In genomic region chr4:112284166-112284565, GRCh38 we compare ENCODE assay signal across 8 cellular contexts. TPM values are rescaled to one million over a fixed set of nuclear protein-coding genes. Genes with fewer than 3 reads are reported as not detected.
DNase-seq lines count a peak whose midpoint lies in the region; ATAC-seq and TF ChIP-seq lines count a peak whose summit lies in the region.

No MANE protein-coding gene starts in this region.

- H3K4me3 ChIP-seq in right lobe of liver = peak overlapping the region; percentile 75 to 91 (median 89)
- H3K4me3 ChIP-seq in aorta (ENCODE audit: low read length in 2 of 2) = peak overlapping the region; percentile 51 to 84

- no peaks in the 10 kb centered on the region for H3K27me3 Mint-ChIP-seq in stimulated activated naive CD8-positive, alpha-beta T cell treated with anti-CD3 and anti-CD28 coated beads, Interleukin-15, Interleukin-2, amounts not matched to agents 100 ng/mL and 50 ng/mL, for 24 hours
- H3K27me3 Mint-ChIP-seq in activated naive CD8-positive, alpha-beta T cell = no peaks in the 10 kb centered on the region

- H3K4me3 Mint-ChIP-seq in stimulated activated naive CD8-positive, alpha-beta T cell treated with anti-CD3 and anti-CD28 coated beads, Interleukin-15, Interleukin-2, amounts not matched to agents 100 ng/mL and 50 ng/mL, for 24 hours = peak overlapping the region; percentile 95
- peak overlapping the region; percentile 94 for H3K4me3 Mint-ChIP-seq in activated naive CD8-positive, alpha-beta T cell

- H3K27ac ChIP-seq in right lobe of liver (peak overlapping the region in 1 of 3 donors; percentile 90), aorta (ENCODE audit: low read depth in 1 of 2, low read length in 2 of 2) (no peak overlapping the region)

- no peak for TF ChIP-seq POLR2A in right lobe of liver (IDR thresholded peaks at IDR 0.05)

- H3K9me3 ChIP-seq in right lobe of liver = no peaks in the 10 kb centered on the region
- H3K9me3 ChIP-seq in aorta (ENCODE audit: control insufficient read depth, low read length) = no peaks in the 10 kb centered on the region

- no peaks in the 10 kb centered on the region for H3K9me3 Mint-ChIP-seq in stimulated activated naive CD8-positive, alpha-beta T cell treated with anti-CD3 and anti-CD28 coated beads, Interleukin-15, Interleukin-2, amounts not matched to agents 100 ng/mL and 50 ng/mL, for 24 hours
- peaks cover 5% of the 10 kb centered on the region for H3K9me3 Mint-ChIP-seq in activated naive CD8-positive, alpha-beta T cell (ENCODE audit: low read depth)

- peak overlapping the region; percentile 39 for H3K27ac Mint-ChIP-seq in stimulated activated naive CD8-positive, alpha-beta T cell treated with anti-CD3 and anti-CD28 coated beads, Interleukin-15, Interleukin-2, amounts not matched to agents 100 ng/mL and 50 ng/mL, for 24 hours
- peak overlapping the region; percentile 92 for H3K27ac Mint-ChIP-seq in activated naive CD8-positive, alpha-beta T cell

- peaks cover 82% of the 10 kb centered on the region for H3K4me1 Mint-ChIP-seq in stimulated activated naive CD8-positive, alpha-beta T cell treated with anti-CD3 and anti-CD28 coated beads, Interleukin-15, Interleukin-2, amounts not matched to agents 100 ng/mL and 50 ng/mL, for 24 hours (ENCODE audit: low read depth)
- H3K4me1 Mint-ChIP-seq in activated naive CD8-positive, alpha-beta T cell (ENCODE audit: low read depth) = peaks cover 75% of the 10 kb centered on the region

- H3K27me3 ChIP-seq in right lobe of liver = no peaks in the 10 kb centered on the region
- no peaks in the 10 kb centered on the region for H3K27me3 ChIP-seq in aorta (ENCODE audit: control insufficient read depth in 1 of 2, insufficient read depth in 2 of 2, low read length in 1 of 2)

- no peak for DNase-seq in stimulated activated naive CD8-positive, alpha-beta T cell treated with anti-CD3 and anti-CD28 coated beads, Interleukin-15, Interleukin-2, amounts not matched to agents 100 U/mL and 50 U/mL, for 24 hours
- DNase-seq in right lobe of liver (no peak), aorta (no peak), iPS-NIHi11 (ENCODE audit: low spot score) (no peak)

- H3K4me1 ChIP-seq in right lobe of liver = peaks cover 0 to 23% (median 0%) of the 10 kb centered on the region in 4 donors
- H3K4me1 ChIP-seq in aorta (ENCODE audit: control insufficient read depth in 1 of 2, insufficient read depth in 2 of 2, low read length in 2 of 2) = peaks cover 0 to 2% of the 10 kb centered on the region in 2 donors

- intact Hi-C loops in right lobe of liver (cut with DNase I) = no loop called here
- intact Hi-C loops in aorta (cut with DNase I) = no loop called here

- H3K36me3 ChIP-seq in right lobe of liver (no peaks in the 10 kb centered on the region), aorta (ENCODE audit: control insufficient read depth in 1 of 2, insufficient read depth in 2 of 2, low read length in 1 of 2) (no peaks in the 10 kb centered on the region)

- ATAC-seq in stimulated activated naive CD8-positive, alpha-beta T cell treated with anti-CD3 and anti-CD28 coated beads, Interleukin-15, Interleukin-2, amounts not matched to agents 100 U/mL and 50 U/mL, for 24 hours = no peak
- ATAC-seq in right lobe of liver (no peak), aorta (ENCODE audit: low FRiP score) (no peak), GM21825 (IDR thresholded peaks at IDR 0.05; ENCODE audit: unreplicated experiment) (no peak), HG03432 (IDR thresholded peaks at IDR 0.05; ENCODE audit: unreplicated experiment) (no peak)

- peaks cover 27% of the 10 kb centered on the region for H3K36me3 Mint-ChIP-seq in stimulated activated naive CD8-positive, alpha-beta T cell treated with anti-CD3 and anti-CD28 coated beads, Interleukin-15, Interleukin-2, amounts not matched to agents 100 ng/mL and 50 ng/mL, for 24 hours (ENCODE audit: low read depth)
- peaks cover 7% of the 10 kb centered on the region for H3K36me3 Mint-ChIP-seq in activated naive CD8-positive, alpha-beta T cell

- no peak for TF ChIP-seq CTCF in right lobe of liver (IDR thresholded peaks at IDR 0.05)

- WGBS in right lobe of liver (ENCODE audit: insufficient coverage, low coverage, low lambda C conversion rate, missing lambda C conversion rate) = 17% methylated on average over 5 of the region's 6 CpGs
- WGBS in aorta, 2 donors = 2 to 3% methylated on average over 6 of the region's 6 CpGs

RNA-seq across cellular contexts. Expression of gene TIFA, which starts 1.5 kb away (rescaled TPM):
- total RNA-seq in right lobe of liver (10 to 100 TPM in 1 of 6 experiments, 1 to 10 TPM in 5; 4.7 to 13.4 (median 5.5) TPM), aorta (10 to 100 TPM in 1 of 2 donors, 1 to 10 TPM in 1; 8.5 to 12.6 TPM)
- polyA plus RNA-seq in aorta = 10 to 100 TPM in 1 of 2 donors, 1 to 10 TPM in 1; 9.9 to 11.3 TPM

RNA-seq across cellular contexts. Expression of gene ALPK1, which starts 13.0 kb away (rescaled TPM):
- total RNA-seq in right lobe of liver = 10 to 100 TPM in 3 of 6 experiments, 1 to 10 TPM in 3; 5.6 to 20.6 (median 9.9) TPM
- total RNA-seq in aorta = 10 to 100 TPM; 36.7 to 52.7 TPM
- polyA plus RNA-seq in aorta = 10 to 100 TPM in 1 of 2 donors, 1 to 10 TPM in 1; 6.6 to 11.2 TPM

RNA-seq across cellular contexts. Expression of gene AP1AR, which starts 52.6 kb away (rescaled TPM):
- 10 to 100 TPM in 4 of 6 experiments, 1 to 10 TPM in 2; 9.2 to 13.8 (median 11.1) TPM for total RNA-seq in right lobe of liver
- 10 to 100 TPM; 12.9 to 17.9 TPM for total RNA-seq in aorta
- 10 to 100 TPM in 1 of 2 donors, 1 to 10 TPM in 1; 9.4 to 15.3 TPM for polyA plus RNA-seq in aorta
